Comparison of ENCODE assay signal across 19 cellular contexts in genomic region chr2:25856377-25856776, GRCh38. TPM values are rescaled to one million over a fixed set of nuclear protein-coding genes. Genes with fewer than 3 reads are reported as not detected.
A peak's percentile ranks its signal among the peaks of the same experiment; 100 is the strongest.
DNase-seq lines count a peak whose midpoint lies in the region; ATAC-seq, FAIRE-seq and TF ChIP-seq lines count a peak whose summit lies in the region.
"Had no signal": no experiment of that assay in that cellular context is flagged by ENCODE, and none has a peak within 500 bp of the region (broad histone marks: within the 10 kb centered on the region; RNA-seq: fewer than 3 reads in every experiment).

No MANE protein-coding gene starts in this region.

- ATAC-seq in HepG2 (no peak; the same call in 2 of the 3 replicates), right lobe of liver (no peak)

- intact Hi-C loops in HepG2 (cut with micrococcal nuclease; ENCODE audit: unreplicated experiment) (no loop called here), right lobe of liver (cut with DNase I) (no loop called here)

- POLR2A ChIA-PET in HepG2 (lab: Yijun Ruan, JAX): no interaction called here

- no TSS peak for BruUV-seq in HepG2 (replicated peaks; lab: Mats Ljungman, UMichigan)

- DNase-seq in HepG2 (ENCODE audit: low spot score) (no peak), right lobe of liver (no peak), WERI-Rb-1 (peak; percentile 16), iPS-NIHi7 (ENCODE audit: extremely low spot score) (peak; percentile 35), HT-29 (ENCODE audit: low spot score) (no peak), NCI-H526 treated with DMSO at 0.1 percent for 48 hours (lab: John Stamatoyannopoulos, UW) (no peak), NOMO-1 treated with DMSO at 0.1 percent for 48 hours (lab: John Stamatoyannopoulos, UW; ENCODE audit: unreplicated experiment) (no peak)
- DNase-seq: CD4-positive, CD25-positive, alpha-beta regulatory T cell; DMS53; NCI-H1048; NCI-H146; NCI-H2107; NCI-H226; NCI-H526; SHP77 had no signal

- TF ChIP-seq POLR2A in HepG2 (IDR thresholded peaks at IDR 0.05; ENCODE audit: insufficient read depth in 1 of 2, low read depth in 2 of 2, low read length in 2 of 2) (no peak), right lobe of liver (IDR thresholded peaks at IDR 0.05) (no peak)

- TF ChIP-seq EP300 in HepG2 (IDR thresholded peaks at IDR 0.05; ENCODE audit: low read depth in 2 of 2, low read length in 2 of 2) (no peak), HepG2 (CRISPR knock-in tag; IDR thresholded peaks at IDR 0.05; ENCODE audit: borderline replicate concordance) (no peak)

- no peak overlapping the region for H3K27ac ChIP-seq in HepG2 (ENCODE audit: extremely low read length, insufficient read depth, low read length)
- no peak overlapping the region for H3K27ac ChIP-seq in right lobe of liver
- H3K27ac ChIP-seq in WERI-Rb-1: no peak overlapping the region

- peaks cover 8% of the 10 kb centered on the region for H4K20me1 ChIP-seq in HepG2 (ENCODE audit: insufficient read depth, low read length)

- TF ChIP-seq CTCF in HepG2 (CRISPR knock-in tag; IDR thresholded peaks at IDR 0.05) (peak; percentile 37), right lobe of liver (IDR thresholded peaks at IDR 0.05) (no peak), WERI-Rb-1 (IDR thresholded peaks at IDR 0.05; ENCODE audit: low read depth, low read length) (no peak)

- no peak overlapping the region for H3K4me2 ChIP-seq in HepG2 (ENCODE audit: low read depth, low read length)

- H2AFZ ChIP-seq in HepG2 (ENCODE audit: low read length): no peak overlapping the region

- TF ChIP-seq RAD21 in HepG2 (CRISPR knock-in tag; IDR thresholded peaks at IDR 0.05): no peak

- peaks cover 76% of the 10 kb centered on the region for H3K79me2 ChIP-seq in HepG2 (ENCODE audit: insufficient read depth, low read length)

- H3K4me1 ChIP-seq in HepG2 (ENCODE audit: insufficient read depth, low read length) (peaks cover 30% of the 10 kb centered on the region), right lobe of liver (peaks cover 0 to 17% (median 8%) of the 10 kb centered on the region in 4 donors)

- WGBS in HepG2 (ENCODE audit: low lambda C conversion rate): 99% methylated on average over 9 of the region's 9 CpGs
- 100% methylated on average over 1 of the region's 9 CpGs for WGBS in right lobe of liver (ENCODE audit: insufficient coverage, low coverage, low lambda C conversion rate, missing lambda C conversion rate)

- in situ Hi-C loops in HepG2 (cut with HindIII; ENCODE audit: extremely low pct_ligation_motif_present, low pct_unique_long_range_greater_than_20kb): loop anchor here (10.0 kb wide), 1 partner anchor 288 kb away; no protein-coding TSS in a partner anchor

- H3K9me3 ChIP-seq in HepG2 (ENCODE audit: low read length): no peaks in the 10 kb centered on the region
- no peaks in the 10 kb centered on the region for H3K9me3 ChIP-seq in right lobe of liver
- H3K9me3 ChIP-seq in WERI-Rb-1 (ENCODE audit: severe bottlenecking): no peaks in the 10 kb centered on the region

- no peak overlapping the region for H3K9ac ChIP-seq in HepG2 (ENCODE audit: insufficient read depth, low read depth, low read length)

- no peak for FAIRE-seq in HepG2 (lab: Jason Lieb, UNC)
- FAIRE-seq: G401.6, GM12892, GM19239, RCC 7860 had no signal

- CTCF ChIA-PET in HepG2 (lab: Yijun Ruan, JAX; ENCODE audit: low intra/inter-chr PET ratio, low total read pairs): no interaction called here

- H3K36me3 ChIP-seq in HepG2 (replicated peaks in 1 of 2; ENCODE audit: control insufficient read depth in 1 of 2, insufficient read depth in 2 of 2, low read length in 2 of 2) (peaks cover 2 to 15% of the 10 kb centered on the region in 2 experiments; a peak in 3 of 5 replicates), right lobe of liver (no peaks in the 10 kb centered on the region), WERI-Rb-1 (peaks cover 3% of the 10 kb centered on the region; the same call in 1 of the 2 replicates)

- H3K27me3 ChIP-seq in HepG2 (ENCODE audit: control insufficient read depth in 1 of 2, insufficient read depth in 2 of 2, low read length in 2 of 2): no peaks in the 10 kb centered on the region
- H3K27me3 ChIP-seq in right lobe of liver: no peaks in the 10 kb centered on the region
- no peaks in the 10 kb centered on the region for H3K27me3 ChIP-seq in WERI-Rb-1 (ENCODE audit: insufficient read depth, low read depth, severe bottlenecking)

- no peak overlapping the region for H3K4me3 ChIP-seq in HepG2 (replicated peaks in 1 of 3; ENCODE audit: insufficient read depth in 1 of 3, low read depth in 2 of 3, low read length in 3 of 3)
- no peak overlapping the region for H3K4me3 ChIP-seq in right lobe of liver
- H3K4me3 ChIP-seq in WERI-Rb-1 (ENCODE audit: low read depth, low read length): no peak overlapping the region

TF ChIP-seq in HepG2, 621 proteins besides CTCF, POLR2A, EP300 and RAD21 (continues in another document):
- TF ChIP-seq FOXP4 (CRISPR knock-in tag; IDR thresholded peaks at IDR 0.05) (no peak), LRRFIP1 (CRISPR knock-in tag; conservative IDR thresholded peaks at IDR 0.05) (no peak), AGO1 (IDR thresholded peaks at IDR 0.05; ENCODE audit: low read depth, low read length, poor library complexity, severe bottlenecking) (no peak), DMAP1 (CRISPR knock-in tag; IDR thresholded peaks at IDR 0.05) (no peak), IKZF4 (CRISPR knock-in tag; IDR thresholded peaks at IDR 0.05; ENCODE audit: borderline replicate concordance, low read depth, not compliant biosample characterization) (no peak)

RNA-seq across cellular contexts. Expression of gene ASXL2, which starts 21.9 kb away (rescaled TPM):
- 12.1 and 20.6 TPM in 2 replicates for total RNA-seq in HepG2 (2016; rRNA removed; fragmentation: Illumina TruSeq; extraction: Trizol)
- total RNA-seq in HepG2 (2016; cell fraction: cytosol; rRNA removed; fragmentation: Illumina TruSeq; extraction: Trizol; ENCODE audit: low read depth): 10.5 and 13.0 TPM in 2 replicates
- 11.7 and 17.6 TPM in 2 replicates for total RNA-seq in HepG2 (2016; cell fraction: insoluble cytoplasmic fraction; rRNA removed; fragmentation: Illumina TruSeq; extraction: Trizol)
- total RNA-seq in HepG2 (2016; cell fraction: membrane; rRNA removed; fragmentation: Illumina TruSeq; extraction: Trizol): 6.6 and 10.3 TPM in 2 replicates
- 17.4 and 19.6 TPM in 2 replicates for total RNA-seq in HepG2 (2016; cell fraction: nucleus; rRNA removed; fragmentation: Illumina TruSeq; extraction: Trizol)
- polyA plus RNA-seq in HepG2 (2011; rRNA removed): 15.3 and 19.2 TPM in 2 replicates
- 9.0 and 11.6 TPM in 2 replicates for polyA plus RNA-seq in HepG2 (2011; cell fraction: cytosol; rRNA removed)
- 13.3 and 14.0 TPM in 2 replicates for polyA plus RNA-seq in HepG2 (2011; cell fraction: nucleus; rRNA removed)
- polyA plus RNA-seq in HepG2 (2012): 14.6 and 15.3 TPM in 2 replicates
- 0.40 and 0.42 TPM in 2 replicates for polyA plus RNA-seq in HepG2 (2016; cell fraction: cytosol; fragmentation: Illumina TruSeq; extraction: Trizol; ENCODE audit: low read depth)
- polyA plus RNA-seq in HepG2 (2016; cell fraction: insoluble cytoplasmic fraction; fragmentation: Illumina TruSeq; extraction: Trizol; ENCODE audit: low read depth): 12.3 and 15.6 TPM in 2 replicates
- 1.3 and 1.6 TPM in 2 replicates for polyA plus RNA-seq in HepG2 (2016; cell fraction: membrane; fragmentation: Illumina TruSeq; extraction: Trizol; ENCODE audit: low read depth)
- polyA plus RNA-seq in HepG2 (2016; cell fraction: nucleus; fragmentation: Illumina TruSeq; extraction: Trizol; ENCODE audit: insufficient read depth, low read depth): 17.3 and 20.1 TPM in 2 replicates
- polyA minus RNA-seq in HepG2 (2011; rRNA and poly(A)+ RNA removed; ENCODE audit: low replicate concordance): 21.4 and 25.2 TPM in 2 replicates
- polyA minus RNA-seq in HepG2 (2011; cell fraction: cytosol; rRNA and poly(A)+ RNA removed): 22.2 and 26.1 TPM in 2 replicates
- polyA minus RNA-seq in HepG2 (2011; cell fraction: nucleus; rRNA and poly(A)+ RNA removed): 39.1 and 42.6 TPM in 2 replicates
- total RNA-seq in right lobe of liver: 10 to 100 TPM in 5 of 6 experiments, 1 to 10 TPM in 1; 9.1 to 13.4 (median 12.0) TPM
- total RNA-seq in HT-29 (2014; rRNA removed; shearing (Covaris generic)): 9.3 and 12.1 TPM in 2 replicates

Comparison
In these comparisons a context has a peak if more than half of its experiments do, and no peak if none do; other contexts are left out.
1. DNase-seq: peak in WERI-Rb-1 (single experiment) and iPS-NIHi7 (single experiment); none in HepG2 (single experiment), right lobe of liver (0 of 3), HT-29 (single experiment), NCI-H526 treated with DMSO at 0.1 percent for 48 hours (single experiment) and NOMO-1 treated with DMSO at 0.1 percent for 48 hours (single experiment).